In the genomic region with DNA sequence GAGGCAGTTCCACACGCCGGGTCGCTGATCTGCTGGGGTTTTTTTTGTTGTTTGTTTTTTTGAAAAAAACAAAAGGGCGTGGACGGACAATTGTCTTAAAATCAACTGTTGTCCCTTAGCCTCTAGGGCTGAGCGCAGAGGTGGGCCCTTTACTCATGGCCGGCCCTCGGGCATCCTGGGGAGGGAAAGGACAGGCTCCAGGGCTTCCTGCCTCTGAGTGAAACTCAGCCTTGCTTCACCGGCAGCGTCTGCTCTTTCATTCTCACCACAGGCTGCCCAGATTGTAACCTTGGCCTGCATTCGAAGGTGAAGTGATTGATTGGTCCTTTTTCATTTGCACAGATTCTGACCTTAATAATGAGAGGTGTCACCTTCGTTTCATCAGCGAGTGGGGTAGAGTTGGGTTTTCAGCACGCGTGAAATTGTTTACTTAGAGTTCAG, we compare ENCODE assay signal across 8 cellular contexts. TPM values are rescaled to one million over a fixed set of nuclear protein-coding genes. Genes with fewer than 3 reads are reported as not detected.
A peak's percentile ranks its signal among the peaks of the same experiment; 100 is the strongest.
DNase-seq lines count a peak whose midpoint lies in the region; ATAC-seq and TF ChIP-seq lines count a peak whose summit lies in the region.

No MANE protein-coding gene starts in this region.

- H3K4me1 ChIP-seq in gastroesophageal sphincter: peaks cover 0 to 28% (median 9%) of the 10 kb centered on the region in 3 donors
- no peaks in the 10 kb centered on the region for H3K4me1 ChIP-seq in uterus

- H3K9me3 ChIP-seq in gastroesophageal sphincter (no peaks in the 10 kb centered on the region), uterus (no peaks in the 10 kb centered on the region)

- peaks cover 1% of the 10 kb centered on the region for H3K36me3 Mint-ChIP-seq in osteocyte (ENCODE audit: unreplicated experiment)

- H3K27ac ChIP-seq in gastroesophageal sphincter: peak overlapping the region; percentile 94 to 100 (median 98)
- peak overlapping the region; percentile 99 to 100 for H3K27ac ChIP-seq in uterus

- peak overlapping the region; percentile 90 for H3K4me3 Mint-ChIP-seq in osteocyte (ENCODE audit: unreplicated experiment)

- H3K4me3 ChIP-seq in gastroesophageal sphincter (peak overlapping the region; percentile 90 to 99), uterus (peak overlapping the region; percentile 96 to 100)

- intact Hi-C loops in uterus (cut with DNase I; ENCODE audit: low total_unique reads): no loop called here

- WGBS in gastroesophageal sphincter (ENCODE audit: low coverage in 1 of 2), 2 donors: 0% methylated on average over 12 of the region's 15 CpGs; no CpG with 5 or more reads in 1 of the 2 donors

- TF ChIP-seq EP300 in gastroesophageal sphincter (IDR thresholded peaks at IDR 0.05): no peak

- peak; percentile 44 for TF ChIP-seq POLR2A in GM18526 (IDR thresholded peaks at IDR 0.05; ENCODE audit: extremely low read depth, insufficient read length)
- no peak for TF ChIP-seq POLR2A in gastroesophageal sphincter (IDR thresholded peaks at IDR 0.05)
- TF ChIP-seq POLR2A in uterus (IDR thresholded peaks at IDR 0.05): no peak

- ATAC-seq in HG03060 (IDR thresholded peaks at IDR 0.05; ENCODE audit: low read depth, unreplicated experiment) (peak; percentile 20), gastroesophageal sphincter (no peak)

- no peak for TF ChIP-seq CTCF in gastroesophageal sphincter (IDR thresholded peaks at IDR 0.05)
- no peak for TF ChIP-seq CTCF in osteocyte (IDR thresholded peaks at IDR 0.05)
- no peak for TF ChIP-seq CTCF in uterus (IDR thresholded peaks at IDR 0.05)

- DNase-seq in C1 segment of cervical spinal cord (lab: John Stamatoyannopoulos, UW) (peak in 10 of 14 donors; percentile 22 to 62 (median 42)), NCI-H69 (lab: John Stamatoyannopoulos, UW) (peak; percentile 83), osteocyte (ENCODE audit: extremely low spot score, unreplicated experiment) (no peak), uterus (peak; percentile 27 to 28)
- DNase-seq in activated T-helper 1 cell treated with anti-CD3 and anti-CD28 coated beads, Interleukin-2, amount 50 U/mL, for 16 hours (ENCODE audit: low read depth in 1 of 2, low spot score in 1 of 2): peak; percentile 7 to 8

- peaks cover 33% of the 10 kb centered on the region for H3K4me1 Mint-ChIP-seq in osteocyte (ENCODE audit: unreplicated experiment)

- H3K27me3 ChIP-seq in gastroesophageal sphincter (no peaks in the 10 kb centered on the region), uterus (no peaks in the 10 kb centered on the region)

- H3K27ac Mint-ChIP-seq in osteocyte (ENCODE audit: unreplicated experiment): peak overlapping the region; percentile 97

- no peaks in the 10 kb centered on the region for H3K27me3 Mint-ChIP-seq in osteocyte (ENCODE audit: unreplicated experiment)

- no peaks in the 10 kb centered on the region for H3K9me3 Mint-ChIP-seq in osteocyte (ENCODE audit: unreplicated experiment)

- H3K36me3 ChIP-seq in gastroesophageal sphincter: no peaks in the 10 kb centered on the region
- no peaks in the 10 kb centered on the region for H3K36me3 ChIP-seq in uterus

RNA-seq across cellular contexts. Expression of a gene that starts 0.8 kb away (rescaled TPM):
- total RNA-seq in gastroesophageal sphincter: 10 to 100 TPM in 3 of 4 donors, 1 to 10 TPM in 1; 8.3 to 13.5 (median 12.5) TPM
- total RNA-seq in osteocyte: 19.6 and 20.5 TPM in 2 replicates
- total RNA-seq in uterus: 10 to 100 TPM in 2 of 4 donors, 1 to 10 TPM in 2; 4.4 to 25.2 (median 11.4) TPM

RNA-seq across cellular contexts. Expression of a gene that starts 17.1 kb away (rescaled TPM):
- total RNA-seq in gastroesophageal sphincter (under 1 TPM in 2 of 4 donors, not detected in 2; 0.12 to 0.27 TPM), osteocyte (not detected in 2 replicates), uterus (under 1 TPM in 2 of 4 donors, not detected in 2; 0.14 to 0.21 TPM)

RNA-seq across cellular contexts. Expression of a gene that starts 50.3 kb away (rescaled TPM):
- under 1 TPM in 3 of 4 donors, not detected in 1; 0.40 to 0.87 (median 0.62) TPM for total RNA-seq in gastroesophageal sphincter
- 55.1 and 57.0 TPM in 2 replicates for total RNA-seq in osteocyte
- 1 to 10 TPM in 1 of 4 donors, under 1 TPM in 1, not detected in 2; 0.09 to 3.5 TPM for total RNA-seq in uterus

Comparison
In these comparisons a context has a peak if more than half of its experiments do, and no peak if none do; other contexts are left out.
1. RNA of a gene that starts 50.3 kb away (total RNA-seq): 55.1 to 57.0 TPM in osteocyte; 0.40 to 0.87 TPM in gastroesophageal sphincter and 0.09 to 3.5 TPM in uterus; every median in the first group is over 10 times any median in the second.